ENCODE assay signal across 39 cellular contexts in genomic region chr1:53998223-53998622, GRCh38. TPM values are rescaled to one million over a fixed set of nuclear protein-coding genes. Genes with fewer than 3 reads are reported as not detected.
"Had no signal": no experiment of that assay in that cellular context is flagged by ENCODE, and none has a peak within 500 bp of the region (broad histone marks: within the 10 kb centered on the region; RNA-seq: fewer than 3 reads in every experiment).

No MANE protein-coding gene starts in this region.

- H3K27me3 ChIP-seq: MG63 had no signal

- DNase-seq: Karpas-422, Kasumi-1, MG63, MM.1S, MV-4-11, NCI-H1048, NCI-H1092, NCI-H1092 treated with DMSO at 0.1 percent for 48 hours, NCI-H1105, NCI-H1105 treated with DMSO at 0.1 percent for 48 hours, NCI-H1417, NCI-H1417 treated with DMSO at 0.1 percent for 48 hours, NCI-H1436, NCI-H1436 treated with DMSO at 0.1 percent for 48 hours, NCI-H146, NCI-H1694, NCI-H1694 treated with DMSO at 0.1 percent for 48 hours, NCI-H187, NCI-H187 treated with DMSO at 0.1 percent for 48 hours, NCI-H1930, NCI-H2029, NCI-H2029 treated with DMSO at 0.1 percent for 48 hours, NCI-H2081, NCI-H2081 treated with DMSO at 0.1 percent for 48 hours, NCI-H2107, NCI-H2171, NCI-H2171 treated with DMSO at 0.1 percent for 48 hours, NCI-H2227 treated with DMSO at 0.1 percent for 48 hours, NCI-H226, NCI-H345, NCI-H446, NCI-H446 treated with DMSO at 0.1 percent for 48 hours, NCI-H510A, NCI-H510A treated with DMSO at 0.1 percent for 48 hours, NCI-H524, NCI-H524 treated with DMSO at 0.1 percent for 48 hours had no signal

- H3K36me3 ChIP-seq: MG63 had no signal

- H3K9me3 ChIP-seq: MG63 had no signal

- H3K4me3 ChIP-seq: MG63 had no signal

RNA-seq across cellular contexts. Expression of gene LDLRAD1, which starts 19.8 kb away (rescaled TPM):
- total RNA-seq: LHCN-M2, M059J, MCF 10A had no signal
